In genomic region chr1:64248065-64248464, GRCh38 we compare ENCODE assay signal across 22 cellular contexts. TPM values are rescaled to one million over a fixed set of nuclear protein-coding genes. Genes with fewer than 3 reads are reported as not detected.
"Had no signal": no experiment of that assay in that cellular context is flagged by ENCODE, and none has a peak within 500 bp of the region (broad histone marks: within the 10 kb centered on the region; RNA-seq: fewer than 3 reads in every experiment).

No MANE protein-coding gene starts in this region.

- H3K4me3 ChIP-seq: dorsolateral prefrontal cortex, mucosa of descending colon, prostate gland, spleen, transverse colon had no signal

- DNase-seq: activated CD4-positive, alpha-beta T cell treated with anti-CD3 and anti-CD28 coated beads for 1 hour; activated CD4-positive, alpha-beta T cell treated with anti-CD3 and anti-CD28 coated beads, Interleukin-2, amount 50 U/mL, for 48 hours; activated gamma-delta T cell treated with Interleukin-2 at 50 U/mL for 16 hours; activated naive CD8-positive, alpha-beta T cell treated with anti-CD3 and anti-CD28 coated beads, Interleukin-2, amount 10 ng/mL, durations not matched to agents 7 days and 5 days; activated T-cell treated with anti-CD3 and anti-CD28 coated beads, Interleukin-2, amount 50 U/mL, for 72 hours; aorta; dorsolateral prefrontal cortex; hypothalamus; left colon; mammary epithelial cell; mucosa of descending colon; naive thymus-derived CD8-positive, alpha-beta T cell; nucleus accumbens; stimulated activated CD4-positive, alpha-beta T cell treated with anti-CD3 and anti-CD28 coated beads, Interleukin-1b, Interleukin-23, amount 100 ng/mL, for 48 hours; stimulated activated naive CD4-positive, alpha-beta T cell; substantia nigra; T-helper 17 cell; transverse colon had no signal

- H3K9me3 ChIP-seq: mucosa of descending colon, prostate gland, transverse colon had no signal

- H3K36me3 ChIP-seq: prostate gland, spleen, transverse colon had no signal

- H3K27ac ChIP-seq: dorsolateral prefrontal cortex, prostate gland, spleen, transverse colon had no signal

RNA-seq across cellular contexts. Expression of gene UBE2U, which starts 44.6 kb away (rescaled TPM):
- total RNA-seq: activated naive CD8-positive, alpha-beta T cell treated with anti-CD3 and anti-CD28 coated beads, Interleukin-2, amount 10 ng/mL, durations not matched to agents 7 days and 5 days; activated T-cell treated with anti-CD3 and anti-CD28 coated beads, Interleukin-2, amount 50 U/mL, for 72 hours; aorta; esophagus mucosa; glomerular endothelial cell; left colon; mammary epithelial cell; mucosa of descending colon; naive thymus-derived CD8-positive, alpha-beta T cell; spleen; T-helper 17 cell; transverse colon had no signal
